Comparison of ENCODE assay signal across 2 cellular contexts in the genomic region with DNA sequence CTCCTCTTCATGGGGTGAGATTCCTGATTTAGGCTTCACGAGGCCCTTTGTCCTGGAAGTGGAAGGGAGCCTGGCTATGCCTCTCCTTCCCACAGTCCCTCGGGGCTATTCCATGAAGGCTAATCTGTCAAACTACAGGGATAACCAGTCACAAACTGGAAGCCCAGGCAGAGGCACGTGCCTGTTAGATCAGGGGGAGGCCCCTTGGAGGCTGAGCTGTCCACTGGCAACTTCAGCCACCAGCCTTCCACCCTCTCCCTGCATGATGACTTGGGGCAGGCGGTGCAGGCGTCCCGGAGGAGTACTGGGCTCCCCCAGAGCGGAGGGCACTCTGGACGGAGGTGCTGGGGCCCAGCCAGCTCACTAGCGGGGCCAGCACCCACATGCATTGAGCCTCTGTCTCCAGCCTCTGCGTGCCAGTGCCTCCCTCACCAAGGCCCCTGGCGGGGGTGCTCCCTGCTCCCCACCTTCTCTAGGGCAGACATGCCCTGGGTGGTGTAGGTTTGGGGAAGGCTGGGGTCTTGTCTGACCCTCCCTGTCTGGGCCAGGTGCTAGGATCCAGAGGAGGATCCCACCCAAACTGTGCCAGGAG.
TF ChIP-seq lines count a peak whose summit lies in the region.

No MANE protein-coding gene starts in this region.

TF ChIP-seq in HepG2, 621 proteins besides CTCF, POLR2A, EP300 and RAD21:
- TF ChIP-seq BHLHE40 (IDR thresholded peaks at IDR 0.05; ENCODE audit: low read length) (peak; percentile 34; the same call in 1 of the 2 replicates), RBFOX2 (IDR thresholded peaks at IDR 0.05; ENCODE audit: low read depth, low read length) (no peak)

TF ChIP-seq in WTC11, 78 proteins besides CTCF, POLR2A, EP300 and RAD21:
- TF ChIP-seq, protein P1, sequence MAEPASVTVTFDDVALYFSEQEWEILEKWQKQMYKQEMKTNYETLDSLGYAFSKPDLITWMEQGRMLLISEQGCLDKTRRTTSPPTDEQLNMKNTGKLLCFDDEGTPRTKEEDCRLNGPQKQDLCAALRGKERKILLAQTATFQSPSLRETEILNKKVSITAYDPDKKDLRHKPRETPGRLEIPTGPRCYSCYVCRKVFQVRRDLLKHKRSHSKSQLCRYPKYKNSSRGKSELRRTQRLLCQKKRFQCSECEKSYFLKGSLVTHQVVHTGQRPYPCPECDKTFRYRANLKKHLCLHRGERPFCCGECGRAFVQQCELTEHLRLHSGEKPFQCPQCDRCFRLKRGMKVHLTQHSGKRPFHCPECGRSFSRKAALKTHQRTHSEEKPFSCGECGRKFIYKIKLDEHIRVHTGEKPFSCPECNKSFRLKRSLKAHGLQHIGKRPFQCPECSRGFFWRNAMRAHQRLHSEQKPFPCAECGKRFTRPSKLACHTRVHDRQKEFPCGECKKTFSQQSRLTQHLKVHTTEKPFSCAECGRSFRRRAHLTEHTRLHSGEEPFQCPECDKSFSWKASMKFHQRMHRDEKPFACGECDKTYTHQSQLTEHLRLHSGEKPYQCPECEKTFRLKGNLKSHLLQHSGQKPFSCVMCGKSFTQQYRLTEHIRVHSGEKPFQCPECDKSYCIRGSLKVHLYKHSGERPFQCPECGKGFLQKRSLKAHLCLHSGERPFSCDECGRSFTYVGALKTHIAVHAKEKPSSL (CRISPR knock-in tag; conservative IDR thresholded peaks at IDR 0.05), result no peak
- no peak for TF ChIP-seq SOX15 (CRISPR knock-in tag; IDR thresholded peaks at IDR 0.05)
- TF ChIP-seq NFATC4 (CRISPR knock-in tag; IDR thresholded peaks at IDR 0.05), result no peak
- TF ChIP-seq, protein P2, sequence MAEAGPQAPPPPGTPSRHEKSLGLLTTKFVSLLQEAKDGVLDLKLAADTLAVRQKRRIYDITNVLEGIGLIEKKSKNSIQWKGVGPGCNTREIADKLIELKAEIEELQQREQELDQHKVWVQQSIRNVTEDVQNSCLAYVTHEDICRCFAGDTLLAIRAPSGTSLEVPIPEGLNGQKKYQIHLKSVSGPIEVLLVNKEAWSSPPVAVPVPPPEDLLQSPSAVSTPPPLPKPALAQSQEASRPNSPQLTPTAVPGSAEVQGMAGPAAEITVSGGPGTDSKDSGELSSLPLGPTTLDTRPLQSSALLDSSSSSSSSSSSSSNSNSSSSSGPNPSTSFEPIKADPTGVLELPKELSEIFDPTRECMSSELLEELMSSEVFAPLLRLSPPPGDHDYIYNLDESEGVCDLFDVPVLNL (CRISPR knock-in tag; IDR thresholded peaks at IDR 0.05; ENCODE audit: borderline replicate concordance, low read depth), result no peak
- TF ChIP-seq OVOL2 (CRISPR knock-in tag; IDR thresholded peaks at IDR 0.05; ENCODE audit: borderline replicate concordance), result no peak
- TF ChIP-seq TCF7 (CRISPR knock-in tag; IDR thresholded peaks at IDR 0.05; ENCODE audit: low read depth), result no peak
